In the genomic region with DNA sequence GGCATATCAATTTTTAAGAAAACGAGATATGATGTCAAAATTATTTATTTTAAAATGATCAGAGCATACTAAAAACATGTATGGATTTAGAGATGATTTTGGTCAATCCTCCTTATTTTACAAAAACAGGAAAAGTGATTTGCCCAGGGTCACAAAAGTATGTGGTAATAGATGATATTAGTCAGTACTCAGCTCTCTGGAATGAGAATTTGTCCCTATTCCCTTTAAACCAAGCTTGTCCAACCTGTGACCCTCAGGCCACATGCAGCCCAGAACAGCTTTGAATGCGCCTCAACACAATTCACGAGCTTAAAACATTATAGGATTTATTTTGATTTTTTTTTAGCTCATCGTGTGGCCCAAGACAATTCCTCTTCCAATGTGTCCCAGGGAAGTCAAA, we compare ENCODE assay signal across 23 cellular contexts.
A peak's percentile ranks its signal among the peaks of the same experiment; 100 is the strongest.
DNase-seq lines count a peak whose midpoint lies in the region; ATAC-seq and TF ChIP-seq lines count a peak whose summit lies in the region.
"Had no signal": no experiment of that assay in that cellular context is flagged by ENCODE, and none has a peak within 500 bp of the region (broad histone marks: within the 10 kb centered on the region; RNA-seq: fewer than 3 reads in every experiment).

No MANE protein-coding gene starts in this region.

- H3K36me3 ChIP-seq in mammary epithelial cell (ENCODE audit: insufficient read depth, low read length) (no peaks in the 10 kb centered on the region), iPS-18a (ENCODE audit: control insufficient read depth, low read depth, low read length) (no peaks in the 10 kb centered on the region)
- H3K36me3 ChIP-seq: HAP-1, neutrophil, upper lobe of left lung had no signal

- dilution Hi-C loops in mammary epithelial cell (cut with HindIII; ENCODE audit: low sequenced_read_pairs): no loop called here

- H3K4me1 ChIP-seq in mammary epithelial cell (ENCODE audit: insufficient read depth, low read length) (peaks cover 12% of the 10 kb centered on the region), iPS-18a (ENCODE audit: control insufficient read depth, low read depth, low read length) (peaks cover 48% of the 10 kb centered on the region)

- CTCF ChIA-PET in mammary epithelial cell (lab: Charles Lee; ENCODE audit: low non-redundant PET): interaction anchor here (0.6 to 0.7 kb wide), 2 partner anchors 187 to 1498 kb away, joined by 3 to 4 read pairs; no protein-coding TSS in a partner anchor

- H3K9ac ChIP-seq in mammary epithelial cell (ENCODE audit: insufficient read depth, low read length) (no peak overlapping the region), iPS-18a (ENCODE audit: low read length) (no peak overlapping the region)

- peaks cover 6% of the 10 kb centered on the region for H3K79me2 ChIP-seq in mammary epithelial cell (ENCODE audit: insufficient read depth, low read length)

- 48% methylated on average over 4 of the region's 4 CpGs for WGBS in mammary epithelial cell (ENCODE audit: low coverage, missing lambda C conversion rate)

- H3K27me3 ChIP-seq in mammary epithelial cell (ENCODE audit: insufficient read depth, low read length) (no peaks in the 10 kb centered on the region), iPS-18a (ENCODE audit: control insufficient read depth, insufficient read depth, low read length) (no peaks in the 10 kb centered on the region)
- H3K27me3 ChIP-seq: neutrophil, upper lobe of left lung had no signal

- DNase-seq in EL (peak; percentile 72), LHCN-M2 (ENCODE audit: low read depth) (peak; percentile 38), mammary epithelial cell (peak; percentile 8), NCI-H2081 treated with DMSO at 0.1 percent for 48 hours (lab: John Stamatoyannopoulos, UW) (no peak), activated gamma-delta T cell treated with Interleukin-2 at 50 U/mL for 16 hours (no peak), ureter (ENCODE audit: low spot score) (no peak)
- DNase-seq: activated CD8-positive, alpha-beta memory T cell treated with anti-CD3 and anti-CD28 coated beads, Interleukin-2, amount 10 ng/mL, durations not matched to agents 7 days and 5 days; CD8-positive, alpha-beta memory T cell; central memory CD4-positive, alpha-beta T cell; effector CD8-positive, alpha-beta T cell; KG1; NCI-H1436; NCI-H2171 treated with DMSO at 0.1 percent for 48 hours; NCI-H774; PC-9; retina; stimulated activated naive CD4-positive, alpha-beta T cell; upper lobe of left lung had no signal

- H3K4me2 ChIP-seq in mammary epithelial cell (ENCODE audit: insufficient read depth, low read depth, low read length): peak overlapping the region; percentile 23
- H3K4me2 ChIP-seq: PC-9 had no signal

- ATAC-seq in HG03108 (IDR thresholded peaks at IDR 0.05; ENCODE audit: unreplicated experiment): no peak
- ATAC-seq: activated CD8-positive, alpha-beta memory T cell treated with anti-CD3 and anti-CD28 coated beads, Interleukin-2, amount 10 ng/mL, durations not matched to agents 7 days and 5 days had no signal

- H3K4me3 ChIP-seq in mammary epithelial cell (replicated peaks in 1 of 3; ENCODE audit: insufficient read depth in 1 of 3, low read depth in 2 of 3, low read length in 3 of 3): no peak overlapping the region
- H3K4me3 ChIP-seq in iPS-18a (ENCODE audit: low read length): no peak overlapping the region
- H3K4me3 ChIP-seq: HAP-1, PC-9, SK-N-MC, upper lobe of left lung had no signal

- H3K9me3 ChIP-seq in mammary epithelial cell (replicated peaks; ENCODE audit: insufficient read depth, low read length) (no peaks in the 10 kb centered on the region), iPS-18a (ENCODE audit: control insufficient read depth, low read depth, low read length) (peaks cover 4% of the 10 kb centered on the region)
- H3K9me3 ChIP-seq: HAP-1, neutrophil, upper lobe of left lung had no signal

- H4K20me1 ChIP-seq in mammary epithelial cell (ENCODE audit: insufficient read depth, low read length): no peaks in the 10 kb centered on the region

- intact Hi-C loops in mammary epithelial cell (cut with micrococcal nuclease): no loop called here

- H3K27ac ChIP-seq in mammary epithelial cell (ENCODE audit: insufficient read depth, low read depth, low read length) (no peak overlapping the region), iPS-18a (ENCODE audit: low read length) (peak overlapping the region; percentile 14)
- H3K27ac ChIP-seq: neutrophil, PC-9, SK-N-MC, upper lobe of left lung had no signal

- TF ChIP-seq CTCF in mammary epithelial cell (conservative IDR thresholded peaks at IDR 0.05 in 1 of 2, IDR thresholded peaks at IDR 0.05 in 1 of 2; ENCODE audit: extremely low read depth in 1 of 2, insufficient read depth in 1 of 2, low read depth in 1 of 2, low read length in 2 of 2): no peak

- in situ Hi-C loops in mammary epithelial cell (cut with MboI; ENCODE audit: low sequenced_read_pairs in 2 of 2): loop anchor here in 1 of 2 donors (10.0 kb wide), 1 partner anchor 401 kb away; no protein-coding TSS in a partner anchor

- no peak overlapping the region for H2AFZ ChIP-seq in mammary epithelial cell (ENCODE audit: low read depth, low read length)
- H2AFZ ChIP-seq: PC-9 had no signal

- no TSS peak for BruUV-seq in mammary epithelial cell (replicated peaks; lab: Mats Ljungman, UMichigan)

Comparison
In these comparisons a context has a peak if more than half of its experiments do, and no peak if none do; other contexts are left out.
1. DNase-seq: peak in EL (single experiment), LHCN-M2 (single experiment) and mammary epithelial cell (single experiment); none in NCI-H2081 treated with DMSO at 0.1 percent for 48 hours (single experiment), activated gamma-delta T cell treated with Interleukin-2 at 50 U/mL for 16 hours (single experiment) and ureter (single experiment).